Comparison of ENCODE assay signal across 8 cellular contexts in the genomic region with DNA sequence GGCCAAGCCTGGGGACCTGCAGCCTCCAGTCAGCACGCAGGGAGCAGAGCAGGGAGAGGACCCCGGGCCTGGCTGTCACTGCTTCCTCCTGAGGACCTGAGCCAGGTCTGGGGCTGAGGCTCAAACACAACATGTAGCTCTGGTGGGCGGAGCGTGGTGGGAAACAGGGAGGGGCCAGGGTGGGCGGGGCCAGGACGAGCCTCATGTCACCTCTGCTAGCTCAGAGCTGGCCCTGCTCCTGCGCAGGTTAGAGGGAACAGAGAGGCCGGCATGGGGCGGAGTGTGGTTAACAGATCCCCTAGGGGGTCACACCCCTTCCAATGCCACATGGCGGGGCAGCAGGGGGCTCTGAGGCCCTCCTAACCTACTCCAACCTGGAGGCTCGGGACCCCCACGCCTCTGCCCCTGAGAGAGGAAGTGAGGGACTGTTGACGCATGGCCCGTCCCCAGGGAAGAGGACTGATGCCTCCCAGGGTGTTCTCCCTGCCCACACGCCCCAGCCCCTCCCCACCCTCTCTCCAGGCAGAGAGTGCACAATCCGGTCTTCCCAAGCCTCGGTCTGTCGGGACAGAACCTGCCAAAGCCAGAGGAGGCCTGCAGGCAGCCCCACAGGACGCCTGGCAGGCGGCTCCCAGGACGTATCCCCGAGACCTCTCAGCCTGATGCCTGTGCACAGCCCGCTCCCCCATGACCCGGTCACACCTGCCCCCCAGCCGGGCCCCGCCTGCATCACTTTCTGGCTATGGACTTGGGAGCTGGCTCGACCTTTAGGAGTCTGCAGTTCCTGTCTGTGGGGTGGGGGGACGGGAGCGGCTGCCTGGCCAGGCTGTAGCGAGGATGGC. TPM values are rescaled to one million over a fixed set of nuclear protein-coding genes. Genes with fewer than 3 reads are reported as not detected.
DNase-seq lines count a peak whose midpoint lies in the region; ATAC-seq and TF ChIP-seq lines count a peak whose summit lies in the region.

No MANE protein-coding gene starts in this region.

- H3K27ac ChIP-seq in lung (ENCODE audit: low read depth in 1 of 2, low read length in 1 of 2) (peak overlapping the region in 1 of 2 donors; percentile 83), right atrium auricular region (peak overlapping the region in 1 of 2 donors; percentile 32)

- DNase-seq in DMS 273 (lab: John Stamatoyannopoulos, UW; ENCODE audit: unreplicated experiment) (peak; percentile 78), DMS 273 treated with DMSO at 0.1 percent for 48 hours (lab: John Stamatoyannopoulos, UW) (no peak), adipocyte (ENCODE audit: low read depth) (no peak), lung (ENCODE audit: low spot score) (peak; percentile 65), right atrium auricular region (ENCODE audit: low spot score) (no peak), COR-L47 (lab: John Stamatoyannopoulos, UW) (no peak)

- ATAC-seq in lung (ENCODE audit: insufficient read depth, low FRiP score), result no peak
- no peak for ATAC-seq in GM19455 (IDR thresholded peaks at IDR 0.05; ENCODE audit: unreplicated experiment)

- no peaks in the 10 kb centered on the region for H3K27me3 ChIP-seq in adipocyte (replicated peaks; ENCODE audit: control insufficient read depth, insufficient read depth, low read length)
- H3K27me3 ChIP-seq in lung (ENCODE audit: control insufficient read depth, insufficient read depth), result no peaks in the 10 kb centered on the region
- no peaks in the 10 kb centered on the region for H3K27me3 ChIP-seq in right atrium auricular region

- TF ChIP-seq RAD21 in Ishikawa (IDR thresholded peaks at IDR 0.05; ENCODE audit: low read depth), result no peak

- peaks cover 5% of the 10 kb centered on the region for H3K36me3 ChIP-seq in adipocyte (ENCODE audit: control insufficient read depth, insufficient read depth, low read length, severe bottlenecking)
- H3K36me3 ChIP-seq in lung (ENCODE audit: control insufficient read depth in 2 of 2, insufficient read depth in 2 of 2, low read length in 2 of 2), result peaks cover 0 to 2% of the 10 kb centered on the region in 2 donors
- no peaks in the 10 kb centered on the region for H3K36me3 ChIP-seq in right atrium auricular region

- WGBS in lung, 2 donors, result 48 to 55% methylated on average over 25 to 30 of the region's 30 CpGs

- no peak for TF ChIP-seq CTCF in lung (IDR thresholded peaks at IDR 0.05; ENCODE audit: control extremely low read depth, extremely low read depth)
- TF ChIP-seq CTCF in right atrium auricular region (IDR thresholded peaks at IDR 0.05), result no peak

- H3K9ac ChIP-seq in adipocyte (ENCODE audit: low read length), result peak overlapping the region; percentile 75

- H3K9me3 ChIP-seq in adipocyte (ENCODE audit: control insufficient read depth, low read length) (no peaks in the 10 kb centered on the region), lung (ENCODE audit: control insufficient read depth in 2 of 2, insufficient read depth in 1 of 2, low read length in 1 of 2) (no peaks in the 10 kb centered on the region), right atrium auricular region (no peaks in the 10 kb centered on the region)

- no peak overlapping the region for H3K4me3 ChIP-seq in adipocyte (ENCODE audit: low read length)
- no peak overlapping the region for H3K4me3 ChIP-seq in lung
- H3K4me3 ChIP-seq in right atrium auricular region, result peak overlapping the region in 1 of 2 donors; percentile 27

- peaks cover 68% of the 10 kb centered on the region for H3K4me1 ChIP-seq in adipocyte (ENCODE audit: control insufficient read depth, insufficient read depth, low read length)
- H3K4me1 ChIP-seq in lung (ENCODE audit: control insufficient read depth in 2 of 2, insufficient read depth in 2 of 2, low read length in 2 of 2), result peaks cover 7 to 62% of the 10 kb centered on the region in 2 donors
- H3K4me1 ChIP-seq in right atrium auricular region, result peaks cover 0 to 76% of the 10 kb centered on the region in 2 donors

- peak; percentile 34; the same call in 1 of the 2 replicates for TF ChIP-seq EP300 in Ishikawa (IDR thresholded peaks at IDR 0.05; ENCODE audit: borderline replicate concordance)

TF ChIP-seq in Ishikawa, 13 proteins besides CTCF, POLR2A, EP300 and RAD21:
- TF ChIP-seq, protein P1, sequence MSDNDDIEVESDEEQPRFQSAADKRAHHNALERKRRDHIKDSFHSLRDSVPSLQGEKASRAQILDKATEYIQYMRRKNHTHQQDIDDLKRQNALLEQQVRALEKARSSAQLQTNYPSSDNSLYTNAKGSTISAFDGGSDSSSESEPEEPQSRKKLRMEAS (IDR thresholded peaks at IDR 0.05), result peak; percentile 62; the same call in 1 of the 2 replicates
- TF ChIP-seq FOXM1 (IDR thresholded peaks at IDR 0.05; ENCODE audit: borderline replicate concordance, low read depth), result no peak
- TF ChIP-seq EGR1 (IDR thresholded peaks at IDR 0.05), result 0 out of 2 replicates have a peak, but pooled peaks have one; percentile 44
- TF ChIP-seq TEAD4 (IDR thresholded peaks at IDR 0.05), result peak; percentile 34; the same call in 1 of the 2 replicates
- TF ChIP-seq, protein P2, sequence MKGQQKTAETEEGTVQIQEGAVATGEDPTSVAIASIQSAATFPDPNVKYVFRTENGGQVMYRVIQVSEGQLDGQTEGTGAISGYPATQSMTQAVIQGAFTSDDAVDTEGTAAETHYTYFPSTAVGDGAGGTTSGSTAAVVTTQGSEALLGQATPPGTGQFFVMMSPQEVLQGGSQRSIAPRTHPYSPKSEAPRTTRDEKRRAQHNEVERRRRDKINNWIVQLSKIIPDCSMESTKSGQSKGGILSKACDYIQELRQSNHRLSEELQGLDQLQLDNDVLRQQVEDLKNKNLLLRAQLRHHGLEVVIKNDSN (IDR thresholded peaks at IDR 0.05), result no peak
- TF ChIP-seq YY1 (IDR thresholded peaks at IDR 0.05; ENCODE audit: low read depth), result peak; percentile 27; the same call in 1 of the 2 replicates
- TF ChIP-seq TAF1 (IDR thresholded peaks at IDR 0.05; ENCODE audit: low read depth), result no peak
- TF ChIP-seq CREB1 (IDR thresholded peaks at IDR 0.05; ENCODE audit: low read depth), result no peak
- no peak for TF ChIP-seq ZBTB7A (IDR thresholded peaks at IDR 0.05; ENCODE audit: low read depth)
- TF ChIP-seq TCF12 (IDR thresholded peaks at IDR 0.05; ENCODE audit: low read depth), result no peak
- TF ChIP-seq, protein P3, sequence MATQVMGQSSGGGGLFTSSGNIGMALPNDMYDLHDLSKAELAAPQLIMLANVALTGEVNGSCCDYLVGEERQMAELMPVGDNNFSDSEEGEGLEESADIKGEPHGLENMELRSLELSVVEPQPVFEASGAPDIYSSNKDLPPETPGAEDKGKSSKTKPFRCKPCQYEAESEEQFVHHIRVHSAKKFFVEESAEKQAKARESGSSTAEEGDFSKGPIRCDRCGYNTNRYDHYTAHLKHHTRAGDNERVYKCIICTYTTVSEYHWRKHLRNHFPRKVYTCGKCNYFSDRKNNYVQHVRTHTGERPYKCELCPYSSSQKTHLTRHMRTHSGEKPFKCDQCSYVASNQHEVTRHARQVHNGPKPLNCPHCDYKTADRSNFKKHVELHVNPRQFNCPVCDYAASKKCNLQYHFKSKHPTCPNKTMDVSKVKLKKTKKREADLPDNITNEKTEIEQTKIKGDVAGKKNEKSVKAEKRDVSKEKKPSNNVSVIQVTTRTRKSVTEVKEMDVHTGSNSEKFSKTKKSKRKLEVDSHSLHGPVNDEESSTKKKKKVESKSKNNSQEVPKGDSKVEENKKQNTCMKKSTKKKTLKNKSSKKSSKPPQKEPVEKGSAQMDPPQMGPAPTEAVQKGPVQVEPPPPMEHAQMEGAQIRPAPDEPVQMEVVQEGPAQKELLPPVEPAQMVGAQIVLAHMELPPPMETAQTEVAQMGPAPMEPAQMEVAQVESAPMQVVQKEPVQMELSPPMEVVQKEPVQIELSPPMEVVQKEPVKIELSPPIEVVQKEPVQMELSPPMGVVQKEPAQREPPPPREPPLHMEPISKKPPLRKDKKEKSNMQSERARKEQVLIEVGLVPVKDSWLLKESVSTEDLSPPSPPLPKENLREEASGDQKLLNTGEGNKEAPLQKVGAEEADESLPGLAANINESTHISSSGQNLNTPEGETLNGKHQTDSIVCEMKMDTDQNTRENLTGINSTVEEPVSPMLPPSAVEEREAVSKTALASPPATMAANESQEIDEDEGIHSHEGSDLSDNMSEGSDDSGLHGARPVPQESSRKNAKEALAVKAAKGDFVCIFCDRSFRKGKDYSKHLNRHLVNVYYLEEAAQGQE (IDR thresholded peaks at IDR 0.05; ENCODE audit: low read depth), result no peak
- TF ChIP-seq NFIC (IDR thresholded peaks at IDR 0.05), result peak; percentile 43
- TF ChIP-seq CEBPB (IDR thresholded peaks at IDR 0.05), result no peak

RNA-seq across cellular contexts. Expression of a gene that starts 15.2 kb away (rescaled TPM):
- total RNA-seq in lung (100 to 1,000 TPM; 113 to 200 TPM), right atrium auricular region (10 to 100 TPM; 37.7 to 73.2 TPM)
- 100 to 1,000 TPM; 180 to 207 TPM for polyA plus RNA-seq in lung

RNA-seq across cellular contexts. Expression of a gene that starts 33.8 kb away (rescaled TPM):
- total RNA-seq in lung, result 1 to 10 TPM; 3.0 to 5.8 TPM
- polyA plus RNA-seq in lung, result 1 to 10 TPM; 2.0 to 3.6 TPM
- 1 to 10 TPM in 1 of 2 donors, under 1 TPM in 1; 0.39 to 1.3 TPM for total RNA-seq in right atrium auricular region

RNA-seq across cellular contexts. Expression of a gene that starts 41.9 kb away (rescaled TPM):
- total RNA-seq in lung (100 to 1,000 TPM in 1 of 2 donors, 10 to 100 TPM in 1; 44.2 to 196 TPM), right atrium auricular region (10 to 100 TPM; 50.6 to 90.4 TPM)
- 100 to 1,000 TPM; 157 to 260 TPM for polyA plus RNA-seq in lung

Comparison
In these comparisons a context has a peak if more than half of its experiments do, and no peak if none do; other contexts are left out.
1. DNase-seq: peak in DMS 273 (single experiment) and lung (single experiment); none in DMS 273 treated with DMSO at 0.1 percent for 48 hours (single experiment), adipocyte (single experiment), right atrium auricular region (single experiment) and COR-L47 (single experiment).